24 cellular contexts compared by ENCODE assay signal in genomic region chr1:94058766-94059165, GRCh38.
"Had no signal": no experiment of that assay in that cellular context is flagged by ENCODE, and none has a peak within 500 bp of the region (broad histone marks: within the 10 kb centered on the region; RNA-seq: fewer than 3 reads in every experiment).

No MANE protein-coding gene starts in this region.

- H3K36me3 Mint-ChIP-seq: activated CD8-positive, alpha-beta memory T cell treated with anti-CD3 and anti-CD28 coated beads, Interleukin-2, amount 10 ng/mL, durations not matched to agents 7 days and 5 days; activated naive CD4-positive, alpha-beta T cell treated with anti-CD3 and anti-CD28 coated beads, Interleukin-2, amount 50 U/mL, for 24 hours had no signal

- FAIRE-seq: K562, RCC 7860 had no signal

- H3K9me3 Mint-ChIP-seq: activated B cell treated with CpG ODN at 0.5 μM for 24 hours; activated CD4-positive, alpha-beta T cell treated with anti-CD3 and anti-CD28 coated beads, Interleukin-2, amount 10 ng/mL, durations not matched to agents 24 days and 14 days; activated naive CD4-positive, alpha-beta T cell treated with anti-CD3 and anti-CD28 coated beads, Interleukin-2, amount 50 U/mL, for 24 hours; activated T-cell treated with anti-CD3 and anti-CD28 coated beads, Interleukin-2, amount 50 U/mL, for 24 hours; activated T-helper 1 cell treated with anti-CD3 and anti-CD28 coated beads, Interleukin-12 subunit alpha, Interleukin-12 subunit beta, Interleukin-2, Interleukin-4 antibody, amounts not matched to agents 30 ng/mL and 10 ng/mL and 1 ng/mL, durations not matched to agents 14 hours and 24 hours and 36 hours; T-helper 1 cell treated with Interleukin-12 subunit alpha and Interleukin-12 subunit beta and Interleukin-4 antibody, amounts not matched to agents 30 μg/mL and 1 μg/mL, for 36 hours had no signal

- H3K4me3 Mint-ChIP-seq: activated B cell treated with CpG ODN at 0.5 μM for 24 hours; activated CD4-positive, alpha-beta T cell treated with anti-CD3 and anti-CD28 coated beads, Interleukin-2, amount 10 ng/mL, durations not matched to agents 24 days and 14 days; activated CD8-positive, alpha-beta memory T cell treated with anti-CD3 and anti-CD28 coated beads, Interleukin-2, amount 10 ng/mL, durations not matched to agents 7 days and 5 days; activated naive CD4-positive, alpha-beta T cell treated with anti-CD3 and anti-CD28 coated beads, Interleukin-2, amount 50 U/mL, for 24 hours; activated T-cell treated with anti-CD3 and anti-CD28 coated beads, Interleukin-2, amount 50 U/mL, for 24 hours; activated T-helper 1 cell treated with anti-CD3 and anti-CD28 coated beads, Interleukin-12 subunit alpha, Interleukin-12 subunit beta, Interleukin-2, Interleukin-4 antibody, amounts not matched to agents 30 ng/mL and 10 ng/mL and 1 ng/mL, durations not matched to agents 14 hours and 24 hours and 36 hours; T-helper 1 cell treated with Interleukin-12 subunit alpha and Interleukin-12 subunit beta and Interleukin-4 antibody, amounts not matched to agents 30 μg/mL and 1 μg/mL, for 36 hours had no signal

- H3K9me3 ChIP-seq: ascending aorta, body of pancreas had no signal

- H3K27me3 ChIP-seq: ascending aorta, body of pancreas had no signal

- ATAC-seq: activated CD8-positive, alpha-beta memory T cell treated with anti-CD3 and anti-CD28 coated beads, Interleukin-2, amount 10 ng/mL, durations not matched to agents 7 days and 5 days; body of pancreas; K562 had no signal

- H3K27ac Mint-ChIP-seq: activated B cell treated with CpG ODN at 0.5 μM for 24 hours; activated CD4-positive, alpha-beta T cell treated with anti-CD3 and anti-CD28 coated beads, Interleukin-2, amount 10 ng/mL, durations not matched to agents 24 days and 14 days; activated CD8-positive, alpha-beta memory T cell treated with anti-CD3 and anti-CD28 coated beads, Interleukin-2, amount 10 ng/mL, durations not matched to agents 7 days and 5 days; activated naive CD4-positive, alpha-beta T cell treated with anti-CD3 and anti-CD28 coated beads, Interleukin-2, amount 50 U/mL, for 24 hours; activated T-cell treated with anti-CD3 and anti-CD28 coated beads, Interleukin-2, amount 50 U/mL, for 24 hours; activated T-helper 1 cell treated with anti-CD3 and anti-CD28 coated beads, Interleukin-12 subunit alpha, Interleukin-12 subunit beta, Interleukin-2, Interleukin-4 antibody, amounts not matched to agents 30 ng/mL and 10 ng/mL and 1 ng/mL, durations not matched to agents 14 hours and 24 hours and 36 hours; T-helper 1 cell treated with Interleukin-12 subunit alpha and Interleukin-12 subunit beta and Interleukin-4 antibody, amounts not matched to agents 30 μg/mL and 1 μg/mL, for 36 hours had no signal

- H3K36me3 ChIP-seq: ascending aorta had no signal

- H3K4me3 ChIP-seq: ascending aorta, body of pancreas, K562 had no signal

- H3K4me1 Mint-ChIP-seq: activated B cell treated with CpG ODN at 0.5 μM for 24 hours; activated CD4-positive, alpha-beta T cell treated with anti-CD3 and anti-CD28 coated beads, Interleukin-2, amount 10 ng/mL, durations not matched to agents 24 days and 14 days; activated CD8-positive, alpha-beta memory T cell treated with anti-CD3 and anti-CD28 coated beads, Interleukin-2, amount 10 ng/mL, durations not matched to agents 7 days and 5 days; activated naive CD4-positive, alpha-beta T cell treated with anti-CD3 and anti-CD28 coated beads, Interleukin-2, amount 50 U/mL, for 24 hours had no signal

- H3K27ac ChIP-seq: ascending aorta, body of pancreas had no signal

- DNase-seq: activated B cell treated with CpG ODN at 0.5 μM for 24 hours; activated CD4-positive, alpha-beta T cell treated with anti-CD3 and anti-CD28 coated beads for 1 hour; activated CD4-positive, alpha-beta T cell treated with anti-CD3 and anti-CD28 coated beads, Interleukin-2, amount 10 ng/mL, durations not matched to agents 24 days and 14 days; activated CD4-positive, alpha-beta T cell treated with anti-CD3 and anti-CD28 coated beads, Interleukin-2, amount 50 U/mL, for 48 hours; activated CD8-positive, alpha-beta memory T cell treated with anti-CD3 and anti-CD28 coated beads, Interleukin-2, amount 10 ng/mL, durations not matched to agents 7 days and 5 days; activated effector memory CD4-positive, alpha-beta T cell treated with Interleukin-2 at 50 U/mL for 16 hours; activated naive CD4-positive, alpha-beta T cell; activated T-cell treated with anti-CD3 and anti-CD28 coated beads, Interleukin-2, amount 50 U/mL, for 24 hours; body of pancreas; Karpas-422; MM.1S; NCI-H1105; NCI-H1436; NCI-H1694 treated with DMSO at 0.1 percent for 48 hours; NCI-H2029 treated with DMSO at 0.1 percent for 48 hours; NCI-H510A treated with DMSO at 0.1 percent for 48 hours; SHP77; T-helper 9 cell had no signal
